Comparison of ENCODE assay signal across 28 cellular contexts in the genomic region with DNA sequence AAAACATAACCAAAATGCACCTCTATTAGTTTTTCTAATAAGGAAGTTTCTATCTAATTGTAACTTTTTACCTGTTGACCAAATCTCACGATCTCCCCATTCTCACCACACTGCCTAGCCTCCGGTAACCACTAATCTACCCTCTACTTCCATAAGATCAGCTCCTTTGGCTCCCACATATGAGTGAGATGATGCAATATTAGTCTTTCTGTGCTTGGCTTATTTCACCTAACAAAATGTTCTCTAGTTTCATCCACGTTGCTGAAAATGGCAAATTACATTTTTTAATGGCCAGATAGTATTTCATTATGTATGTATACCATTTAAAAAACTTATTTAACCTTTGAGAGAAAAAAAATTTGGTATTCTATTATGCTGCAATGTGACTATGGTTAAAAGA.
"Had no signal": no experiment of that assay in that cellular context is flagged by ENCODE, and none has a peak within 500 bp of the region (broad histone marks: within the 10 kb centered on the region; RNA-seq: fewer than 3 reads in every experiment).

No MANE protein-coding gene starts in this region.

- H2AFZ ChIP-seq: neural progenitor cell, parathyroid adenoma had no signal

- DNase-seq: natural killer cell; occipital lobe; ovary; posterior cingulate gyrus; psoas muscle; right cardiac atrium; spleen; stimulated activated CD4-positive, alpha-beta T cell treated with anti-CD3 and anti-CD28 coated beads, Interleukin-12 subunit alpha, Interleukin-12 subunit beta, amount 100 ng/mL, for 4 hours; stimulated activated CD4-positive, alpha-beta T cell treated with anti-CD3 and anti-CD28 coated beads, Interleukin-1b, Interleukin-23, amount 100 ng/mL, for 48 hours; stimulated activated CD4-positive, alpha-beta T cell treated with anti-CD3 and anti-CD28 coated beads, Interleukin-4, amount 100 ng/mL, for 1 hour; stimulated activated CD4-positive, alpha-beta T cell treated with anti-CD3 and anti-CD28 coated beads, Interleukin-4, amount 100 ng/mL, for 4 hours; stimulated activated CD8-positive, alpha-beta memory T cell treated with anti-CD3 and anti-CD28 coated beads, Interleukin-4, amount 100 ng/mL, for 48 hours; stimulated activated naive CD4-positive, alpha-beta T cell; stimulated activated naive CD8-positive, alpha-beta T cell treated with anti-CD3 and anti-CD28 coated beads, Interleukin-15, amount 100 ng/mL, for 72 hours; stimulated activated naive CD8-positive, alpha-beta T cell treated with anti-CD3 and anti-CD28 coated beads, Interleukin-15, Interleukin-2, amounts not matched to agents 100 U/mL and 50 U/mL, for 24 hours; substantia nigra; testis; trophoblast cell; upper lobe of left lung had no signal

- H3K9ac ChIP-seq: neural progenitor cell, parathyroid adenoma had no signal

- ATAC-seq: natural killer cell; psoas muscle; right cardiac atrium; sciatic nerve; stimulated activated memory B cell treated with anti-CD40 and anti-IgM and Interleukin-4, amounts not matched to agents 10 μg/mL and 1 μg/mL and 100 μg/mL, for 72 hours; stimulated activated naive CD8-positive, alpha-beta T cell treated with anti-CD3 and anti-CD28 coated beads, Interleukin-15, amount 100 ng/mL, for 72 hours; stimulated activated naive CD8-positive, alpha-beta T cell treated with anti-CD3 and anti-CD28 coated beads, Interleukin-15, Interleukin-2, amounts not matched to agents 100 U/mL and 50 U/mL, for 24 hours had no signal

- H3K27ac ChIP-seq: neural progenitor cell, ovary, parathyroid adenoma, psoas muscle, skin epidermis, spleen, suprapubic skin, testis, tibial nerve, upper lobe of left lung, vagina had no signal

- H3K9me3 ChIP-seq: ovary, psoas muscle, suprapubic skin, testis, tibial nerve, upper lobe of left lung, vagina had no signal

- H3K36me3 ChIP-seq: neural progenitor cell, ovary, spleen, suprapubic skin, tibial nerve, upper lobe of left lung, vagina had no signal

- H3K4me3 ChIP-seq: neural progenitor cell, ovary, psoas muscle, skin epidermis, smooth muscle cell, spleen, suprapubic skin, testis, tibial nerve, upper lobe of left lung, vagina had no signal

- H3K27me3 ChIP-seq: neural progenitor cell, ovary, spleen, suprapubic skin, testis, tibial nerve, upper lobe of left lung, vagina had no signal

- H3K4me2 ChIP-seq: neural progenitor cell, smooth muscle cell had no signal

- H3K4me1 ChIP-seq: parathyroid adenoma, psoas muscle, spleen, suprapubic skin, testis, tibial nerve, upper lobe of left lung, vagina had no signal
